8 cellular contexts compared by ENCODE assay signal in genomic region chr17:76710863-76711611, GRCh38. TPM values are rescaled to one million over a fixed set of nuclear protein-coding genes. Genes with fewer than 3 reads are reported as not detected.
DNase-seq lines count a peak whose midpoint lies in the region; ATAC-seq, FAIRE-seq and TF ChIP-seq lines count a peak whose summit lies in the region.

Gene MXRA7 (minus strand): TSS chr17:76710965. CDS start chr17:76710946, 19 bp downstream.

- FAIRE-seq in astrocyte (lab: Jason Lieb, UNC) = no peak

- peak; percentile 41 to 77 (median 60) for DNase-seq in CD8-positive, alpha-beta T cell
- no peak for DNase-seq in HL-60 (ENCODE audit: low read depth in 1 of 2, low spot score in 1 of 2)
- DNase-seq in T-helper 1 cell = peak in 4 of 5 donors; percentile 26 to 59 (median 41)
- no peak for DNase-seq in astrocyte (ENCODE audit: low read depth)
- DNase-seq in left ventricle myocardium superior = peak; percentile 88
- DNase-seq in posterior cingulate gyrus = peak in 9 of 10 donors; percentile 50 to 95 (median 70)

- no peaks in the 10 kb centered on the region for H3K27me3 Mint-ChIP-seq in CD8-positive, alpha-beta T cell (ENCODE audit: low read depth)
- no peaks in the 10 kb centered on the region for H3K27me3 Mint-ChIP-seq in astrocyte (ENCODE audit: low read depth, unreplicated experiment)

- peaks cover 81% of the 10 kb centered on the region for H3K79me2 ChIP-seq in astrocyte (ENCODE audit: insufficient read depth, low read length)

- peaks cover 73% of the 10 kb centered on the region for H4K20me1 ChIP-seq in astrocyte (ENCODE audit: insufficient read depth, low read length)

- H3K9me3 Mint-ChIP-seq in CD8-positive, alpha-beta T cell = no peaks in the 10 kb centered on the region
- no peaks in the 10 kb centered on the region for H3K9me3 Mint-ChIP-seq in astrocyte (ENCODE audit: unreplicated experiment)

- H3K27ac Mint-ChIP-seq in CD8-positive, alpha-beta T cell = peak within 1 kb of the TSS; percentile 55
- H3K27ac Mint-ChIP-seq in astrocyte (ENCODE audit: unreplicated experiment) = peak within 1 kb of the TSS; percentile 93

- H3K36me3 Mint-ChIP-seq in CD8-positive, alpha-beta T cell = peaks cover 24% of the 10 kb centered on the region
- peaks cover 10% of the 10 kb centered on the region for H3K36me3 Mint-ChIP-seq in astrocyte (ENCODE audit: low read depth, unreplicated experiment)

- H3K27ac ChIP-seq in CD8-positive, alpha-beta T cell (ENCODE audit: low read depth, low read length) = no peak within 1 kb of the TSS
- H3K27ac ChIP-seq in HL-60 (replicated peaks) (no peak within 1 kb of the TSS), astrocyte (ENCODE audit: low read depth, low read length) (peak within 1 kb of the TSS; percentile 98)

- POLR2A ChIA-PET in CD8-positive, alpha-beta T cell (lab: Charles Lee) = no interaction called here

- no peak within 1 kb of the TSS for H2AFZ ChIP-seq in astrocyte (ENCODE audit: low read depth, low read length)

- intact Hi-C loops in CD8-positive, alpha-beta T cell (cut with DNase I, micrococcal nuclease) = loop anchor here (2.0 to 5.0 kb wide), 3 partner anchors 38 to 131 kb away; no protein-coding TSS in a partner anchor
- intact Hi-C loops in left ventricle myocardium superior (cut with micrococcal nuclease) (no loop called here), posterior cingulate gyrus (cut with DNase I) (loop anchor here (10.0 kb wide), 1 partner anchor 156 kb away; no protein-coding TSS in a partner anchor)

- CTCF ChIA-PET in CD8-positive, alpha-beta T cell (lab: Charles Lee) = interaction anchor here (1.3 to 6.2 kb wide), 5 partner anchors 21 to 188 kb away, joined by 3 to 32 read pairs (median 8); no protein-coding TSS in a partner anchor

- ATAC-seq in CD8-positive, alpha-beta T cell = peak; percentile 54
- ATAC-seq in left ventricle myocardium superior (peak; percentile 58), GM18858 (IDR thresholded peaks at IDR 0.05; ENCODE audit: unreplicated experiment) (no peak), GM21529 (IDR thresholded peaks at IDR 0.05; ENCODE audit: unreplicated experiment) (no peak)

- peaks cover 47% of the 10 kb centered on the region for H3K4me1 Mint-ChIP-seq in CD8-positive, alpha-beta T cell (ENCODE audit: low read depth)
- H3K4me1 Mint-ChIP-seq in astrocyte (ENCODE audit: low read depth, unreplicated experiment) = peaks cover 40% of the 10 kb centered on the region

- peak within 1 kb of the TSS; percentile 42 for H3K4me3 ChIP-seq in CD8-positive, alpha-beta T cell (ENCODE audit: low read depth, low read length)
- H3K4me3 ChIP-seq in HL-60 (replicated peaks; ENCODE audit: insufficient read depth, low read length) (peak within 1 kb of the TSS; percentile 46), astrocyte (ENCODE audit: insufficient read depth, low read depth, low read length) (peak within 1 kb of the TSS; percentile 81)

- H3K4me2 ChIP-seq in astrocyte (ENCODE audit: low read length) = peak within 1 kb of the TSS; percentile 96

- H3K4me1 ChIP-seq in CD8-positive, alpha-beta T cell (ENCODE audit: insufficient read depth, low read length) = peaks cover 41% of the 10 kb centered on the region
- peaks cover 40% of the 10 kb centered on the region for H3K4me1 ChIP-seq in astrocyte (ENCODE audit: insufficient read depth, low read length)

- TF ChIP-seq CTCF in CD8-positive, alpha-beta T cell (IDR thresholded peaks at IDR 0.05) = no peak
- TF ChIP-seq CTCF in HL-60 (IDR thresholded peaks at IDR 0.05; ENCODE audit: insufficient read depth, low read length) = no peak
- no peak for TF ChIP-seq CTCF in astrocyte (IDR thresholded peaks at IDR 0.05; ENCODE audit: insufficient read depth, low read depth, low read length)

- peak within 1 kb of the TSS; percentile 77 for H3K4me3 Mint-ChIP-seq in CD8-positive, alpha-beta T cell
- H3K4me3 Mint-ChIP-seq in astrocyte (ENCODE audit: unreplicated experiment) = peak within 1 kb of the TSS; percentile 91

- H3K27me3 ChIP-seq in CD8-positive, alpha-beta T cell (ENCODE audit: insufficient read depth, low read length) = no peaks in the 10 kb centered on the region
- H3K27me3 ChIP-seq in HL-60 (ENCODE audit: insufficient read depth, poor library complexity, severe bottlenecking) = no peaks in the 10 kb centered on the region
- H3K27me3 ChIP-seq in astrocyte (ENCODE audit: insufficient read depth, low read length) = no peaks in the 10 kb centered on the region

- peak within 1 kb of the TSS; percentile 97 for H3K9ac ChIP-seq in astrocyte (ENCODE audit: low read length)

- no peaks in the 10 kb centered on the region for H3K9me3 ChIP-seq in CD8-positive, alpha-beta T cell (ENCODE audit: low read length)
- no peaks in the 10 kb centered on the region for H3K9me3 ChIP-seq in astrocyte (ENCODE audit: insufficient read depth, low read depth, low read length)

- H3K36me3 ChIP-seq in CD8-positive, alpha-beta T cell (ENCODE audit: insufficient read depth, low read length) = peaks cover 5% of the 10 kb centered on the region
- peaks cover 15% of the 10 kb centered on the region for H3K36me3 ChIP-seq in astrocyte (ENCODE audit: insufficient read depth, low read length)

RNA-seq across cellular contexts. Expression of gene MXRA7, which starts in this region (rescaled TPM):
- 10 to 100 TPM; 23.9 to 27.8 TPM for total RNA-seq in CD8-positive, alpha-beta T cell
- total RNA-seq in astrocyte (177 and 179 TPM in 2 replicates), left ventricle myocardium superior (364 TPM)

Comparison
In these comparisons a context has a peak if more than half of its experiments do, and no peak if none do; other contexts are left out.
1. ATAC-seq: peak in CD8-positive, alpha-beta T cell (single experiment) and left ventricle myocardium superior (single experiment); none in GM18858 (single experiment) and GM21529 (single experiment).
2. DNase-seq: peak in CD8-positive, alpha-beta T cell (7 of 7), T-helper 1 cell (4 of 5), left ventricle myocardium superior (single experiment) and posterior cingulate gyrus (9 of 10); none in HL-60 (0 of 2) and astrocyte (single experiment).
3. Peak in every context shown above with its lines, with median percentiles within 50 percentile points of each other: H3K4me3 ChIP-seq.